Comparison of ENCODE assay signal across 18 cellular contexts in genomic region chr10:6958254-6958653, GRCh38.
DNase-seq lines count a peak whose midpoint lies in the region; ATAC-seq and TF ChIP-seq lines count a peak whose summit lies in the region.
"Had no signal": no experiment of that assay in that cellular context is flagged by ENCODE, and none has a peak within 500 bp of the region (broad histone marks: within the 10 kb centered on the region; RNA-seq: fewer than 3 reads in every experiment).

No MANE protein-coding gene starts in this region.

- H3K4me1 ChIP-seq in CD8-positive, alpha-beta T cell (ENCODE audit: insufficient read depth, low read length): peaks cover 15% of the 10 kb centered on the region

- CTCF ChIA-PET in CD8-positive, alpha-beta T cell (lab: Charles Lee): interaction anchor here (1.4 kb wide), 1 partner anchor 40 kb away, joined by 5 read pairs; no protein-coding TSS in a partner anchor

- no peaks in the 10 kb centered on the region for H3K27me3 ChIP-seq in CD8-positive, alpha-beta T cell (ENCODE audit: insufficient read depth, low read length)
- H3K27me3 ChIP-seq: heart left ventricle had no signal

- in situ Hi-C loops in KBM-7 (cut with MboI; ENCODE audit: low pct_unique_long_range_greater_than_20kb, low sequenced_read_pairs): no loop called here

- no peaks in the 10 kb centered on the region for H3K27me3 Mint-ChIP-seq in CD8-positive, alpha-beta T cell (ENCODE audit: low read depth)
- H3K27me3 Mint-ChIP-seq: stimulated activated naive CD8-positive, alpha-beta T cell treated with anti-CD3 and anti-CD28 coated beads, Interleukin-15, Interleukin-2, amounts not matched to agents 100 ng/mL and 50 ng/mL, for 24 hours had no signal

- TF ChIP-seq CTCF in CD8-positive, alpha-beta T cell (IDR thresholded peaks at IDR 0.05): no peak

- H3K36me3 ChIP-seq in CD8-positive, alpha-beta T cell (ENCODE audit: insufficient read depth, low read length): no peaks in the 10 kb centered on the region
- H3K36me3 ChIP-seq: heart left ventricle had no signal

- POLR2A ChIA-PET in CD8-positive, alpha-beta T cell (lab: Charles Lee): interaction anchor here (1.3 kb wide), 1 partner anchor 9 kb away, joined by 3 read pairs; no protein-coding TSS in a partner anchor

- H3K4me1 Mint-ChIP-seq in CD8-positive, alpha-beta T cell (ENCODE audit: low read depth): peaks cover 18% of the 10 kb centered on the region

- H3K4me3 ChIP-seq in CD8-positive, alpha-beta T cell (ENCODE audit: low read depth, low read length): no peak overlapping the region
- H3K4me3 ChIP-seq: coronary artery, GM12878, heart left ventricle, mucosa of descending colon had no signal

- intact Hi-C loops in CD8-positive, alpha-beta T cell (cut with DNase I, micrococcal nuclease): no loop called here
- intact Hi-C loops in left colon (cut with DNase I, micrococcal nuclease): no loop called here

- no peaks in the 10 kb centered on the region for H3K36me3 Mint-ChIP-seq in CD8-positive, alpha-beta T cell

- DNase-seq in CD8-positive, alpha-beta T cell: no peak
- DNase-seq in KBM-7 (peak; percentile 58), SKM-1 treated with dmso at 0.1 percent for 144 hours (lab: John Stamatoyannopoulos, UW; ENCODE audit: unreplicated experiment) (peak; percentile 37), medulla oblongata (ENCODE audit: extremely low spot score) (peak; percentile 57), left colon (no peak), nucleus accumbens (lab: John Stamatoyannopoulos, UW) (no peak)
- DNase-seq: activated CD4-positive, alpha-beta T cell treated with anti-CD3 and anti-CD28 coated beads, Interleukin-2, amount 50 U/mL, for 48 hours; EL; HCEC 1CT; heart left ventricle; mucosa of descending colon; NCI-H187 treated with DMSO at 0.1 percent for 48 hours; NCI-H510A had no signal

- peak overlapping the region; percentile 18 for H3K27ac Mint-ChIP-seq in CD8-positive, alpha-beta T cell
- H3K27ac Mint-ChIP-seq: stimulated activated naive CD8-positive, alpha-beta T cell treated with anti-CD3 and anti-CD28 coated beads, Interleukin-15, Interleukin-2, amounts not matched to agents 100 ng/mL and 50 ng/mL, for 24 hours; T-helper 1 cell treated with Interleukin-12 subunit alpha and Interleukin-12 subunit beta and Interleukin-4 antibody, amounts not matched to agents 30 μg/mL and 1 μg/mL, for 36 hours had no signal

- H3K27ac ChIP-seq in CD8-positive, alpha-beta T cell (ENCODE audit: low read depth, low read length): no peak overlapping the region
- H3K27ac ChIP-seq: coronary artery, heart left ventricle had no signal

- H3K9me3 ChIP-seq in CD8-positive, alpha-beta T cell (ENCODE audit: low read length): no peaks in the 10 kb centered on the region
- H3K9me3 ChIP-seq: heart left ventricle, mucosa of descending colon had no signal

- ATAC-seq in CD8-positive, alpha-beta T cell: no peak
- ATAC-seq in HG03342 (IDR thresholded peaks at IDR 0.05; ENCODE audit: unreplicated experiment) (no peak), left colon (no peak)
- ATAC-seq: GM12878, heart left ventricle, mucosa of descending colon had no signal

- no peaks in the 10 kb centered on the region for H3K9me3 Mint-ChIP-seq in CD8-positive, alpha-beta T cell
- H3K9me3 Mint-ChIP-seq: stimulated activated naive CD8-positive, alpha-beta T cell treated with anti-CD3 and anti-CD28 coated beads, Interleukin-15, Interleukin-2, amounts not matched to agents 100 ng/mL and 50 ng/mL, for 24 hours; T-helper 1 cell treated with Interleukin-12 subunit alpha and Interleukin-12 subunit beta and Interleukin-4 antibody, amounts not matched to agents 30 μg/mL and 1 μg/mL, for 36 hours had no signal

- H3K4me3 Mint-ChIP-seq in CD8-positive, alpha-beta T cell: no peak overlapping the region
- H3K4me3 Mint-ChIP-seq: stimulated activated naive CD8-positive, alpha-beta T cell treated with anti-CD3 and anti-CD28 coated beads, Interleukin-15, Interleukin-2, amounts not matched to agents 100 ng/mL and 50 ng/mL, for 24 hours; T-helper 1 cell treated with Interleukin-12 subunit alpha and Interleukin-12 subunit beta and Interleukin-4 antibody, amounts not matched to agents 30 μg/mL and 1 μg/mL, for 36 hours had no signal

Comparison
In these comparisons a context has a peak if more than half of its experiments do, and no peak if none do; other contexts are left out.
1. DNase-seq: peak in KBM-7 (single experiment), SKM-1 treated with dmso at 0.1 percent for 144 hours (single experiment) and medulla oblongata (single experiment); none in CD8-positive, alpha-beta T cell (0 of 7), left colon (0 of 2) and nucleus accumbens (0 of 56).